28 cellular contexts compared by ENCODE assay signal in genomic region chr7:50976064-50976463, GRCh38.
"Had no signal": no experiment of that assay in that cellular context is flagged by ENCODE, and none has a peak within 500 bp of the region (broad histone marks: within the 10 kb centered on the region; RNA-seq: fewer than 3 reads in every experiment).

No MANE protein-coding gene starts in this region.

- ATAC-seq: stimulated activated effector memory CD8-positive, alpha-beta T cell treated with anti-CD3 and anti-CD28 coated beads, Interleukin-12 subunit alpha, Interleukin-12 subunit beta, amount 100 ng/mL, for 72 hours; stimulated activated memory B cell treated with anti-CD40 and anti-IgM and Interleukin-4, amounts not matched to agents 10 μg/mL and 1 μg/mL and 100 μg/mL, for 72 hours; stimulated activated naive B cell treated with anti-CD40 and anti-IgM and Interleukin-4, amounts not matched to agents 10 μg/mL and 1 μg/mL and 100 μg/mL, for 72 hours; stimulated activated naive CD8-positive, alpha-beta T cell treated with anti-CD3 and anti-CD28 coated beads, Interleukin-15, amount 100 ng/mL, for 72 hours; stimulated activated naive CD8-positive, alpha-beta T cell treated with anti-CD3 and anti-CD28 coated beads, Interleukin-15, Interleukin-2, amounts not matched to agents 100 U/mL and 50 U/mL, for 24 hours; upper lobe of right lung had no signal

- H3K4me1 ChIP-seq: stomach, suprapubic skin, testis, thyroid gland, tibial artery, tibial nerve, transverse colon, upper lobe of left lung, upper lobe of right lung, uterus, vagina had no signal

- H3K27me3 Mint-ChIP-seq: stimulated activated memory B cell treated with anti-CD40 and anti-IgM and Interleukin-4, amounts not matched to agents 10 μg/mL and 1 μg/mL and 100 μg/mL, for 72 hours; stimulated activated naive B cell treated with anti-CD40 and anti-IgM and Interleukin-4, amounts not matched to agents 10 μg/mL and 1 μg/mL and 100 μg/mL, for 72 hours; stimulated activated naive CD8-positive, alpha-beta T cell treated with anti-CD3 and anti-CD28 coated beads, Interleukin-15, amount 100 ng/mL, for 72 hours; stimulated activated naive CD8-positive, alpha-beta T cell treated with anti-CD3 and anti-CD28 coated beads, Interleukin-15, Interleukin-2, amounts not matched to agents 100 ng/mL and 50 ng/mL, for 24 hours; type B pancreatic cell had no signal

- H3K27me3 ChIP-seq: stomach, suprapubic skin, testis, thyroid gland, tibial artery, tibial nerve, transverse colon, upper lobe of left lung, upper lobe of right lung, uterus, vagina had no signal

- DNase-seq: stimulated activated CD4-positive, alpha-beta T cell treated with anti-CD3 and anti-CD28 coated beads, Interleukin-2, amount 100 ng/mL, for 48 hours; stimulated activated CD4-positive, alpha-beta T cell treated with anti-CD3 and anti-CD28 coated beads, Interleukin-4, amount 100 ng/mL, for 1 hour; stimulated activated CD4-positive, alpha-beta T cell treated with anti-CD3 and anti-CD28 coated beads, Interleukin-4, amount 100 ng/mL, for 24 hours; stimulated activated CD4-positive, alpha-beta T cell treated with anti-CD3 and anti-CD28 coated beads, Interleukin-4, amount 100 ng/mL, for 4 hours; stimulated activated CD8-positive, alpha-beta memory T cell treated with anti-CD3 and anti-CD28 coated beads, Interleukin-4, amount 100 ng/mL, for 48 hours; stimulated activated naive B cell treated with anti-CD40 and anti-IgM and Interleukin-4, amounts not matched to agents 10 μg/mL and 1 μg/mL and 100 μg/mL, for 72 hours; stimulated activated naive CD4-positive, alpha-beta T cell; stimulated activated naive CD4-positive, alpha-beta T cell treated with Interleukin-2 at 50 U/mL for 16 hours; stimulated activated naive CD8-positive, alpha-beta T cell treated with anti-CD3 and anti-CD28 coated beads, Interleukin-15, amount 100 ng/mL, for 72 hours; stimulated activated naive CD8-positive, alpha-beta T cell treated with anti-CD3 and anti-CD28 coated beads, Interleukin-15, Interleukin-2, amounts not matched to agents 100 U/mL and 50 U/mL, for 24 hours; stomach; substantia nigra; testis; thyroid gland; tibial artery; transverse colon; trophoblast cell; upper lobe of left lung; upper lobe of right lung; uterus had no signal

- H3K36me3 ChIP-seq: stomach, suprapubic skin, thoracic aorta, thyroid gland, tibial artery, tibial nerve, transverse colon, upper lobe of left lung, upper lobe of right lung, uterus, vagina had no signal

- H3K27ac Mint-ChIP-seq: stimulated activated effector memory CD8-positive, alpha-beta T cell treated with anti-CD3 and anti-CD28 coated beads, Interleukin-12 subunit alpha, Interleukin-12 subunit beta, amount 100 ng/mL, for 72 hours; stimulated activated memory B cell treated with anti-CD40 and anti-IgM and Interleukin-4, amounts not matched to agents 10 μg/mL and 1 μg/mL and 100 μg/mL, for 72 hours; stimulated activated naive B cell treated with anti-CD40 and anti-IgM and Interleukin-4, amounts not matched to agents 10 μg/mL and 1 μg/mL and 100 μg/mL, for 72 hours; stimulated activated naive CD8-positive, alpha-beta T cell treated with anti-CD3 and anti-CD28 coated beads, Interleukin-15, amount 100 ng/mL, for 72 hours; stimulated activated naive CD8-positive, alpha-beta T cell treated with anti-CD3 and anti-CD28 coated beads, Interleukin-15, Interleukin-2, amounts not matched to agents 100 ng/mL and 50 ng/mL, for 24 hours; type B pancreatic cell had no signal

- H3K4me3 Mint-ChIP-seq: stimulated activated effector memory CD8-positive, alpha-beta T cell treated with anti-CD3 and anti-CD28 coated beads, Interleukin-12 subunit alpha, Interleukin-12 subunit beta, amount 100 ng/mL, for 72 hours; stimulated activated memory B cell treated with anti-CD40 and anti-IgM and Interleukin-4, amounts not matched to agents 10 μg/mL and 1 μg/mL and 100 μg/mL, for 72 hours; stimulated activated naive B cell treated with anti-CD40 and anti-IgM and Interleukin-4, amounts not matched to agents 10 μg/mL and 1 μg/mL and 100 μg/mL, for 72 hours; stimulated activated naive CD8-positive, alpha-beta T cell treated with anti-CD3 and anti-CD28 coated beads, Interleukin-15, amount 100 ng/mL, for 72 hours; stimulated activated naive CD8-positive, alpha-beta T cell treated with anti-CD3 and anti-CD28 coated beads, Interleukin-15, Interleukin-2, amounts not matched to agents 100 ng/mL and 50 ng/mL, for 24 hours; type B pancreatic cell had no signal

- H3K4me1 Mint-ChIP-seq: stimulated activated effector memory CD8-positive, alpha-beta T cell treated with anti-CD3 and anti-CD28 coated beads, Interleukin-12 subunit alpha, Interleukin-12 subunit beta, amount 100 ng/mL, for 72 hours; stimulated activated memory B cell treated with anti-CD40 and anti-IgM and Interleukin-4, amounts not matched to agents 10 μg/mL and 1 μg/mL and 100 μg/mL, for 72 hours; stimulated activated naive B cell treated with anti-CD40 and anti-IgM and Interleukin-4, amounts not matched to agents 10 μg/mL and 1 μg/mL and 100 μg/mL, for 72 hours; stimulated activated naive CD8-positive, alpha-beta T cell treated with anti-CD3 and anti-CD28 coated beads, Interleukin-15, amount 100 ng/mL, for 72 hours had no signal

- H3K9me3 ChIP-seq: suprapubic skin, testis, thoracic aorta, thyroid gland, tibial artery, tibial nerve, transverse colon, upper lobe of left lung, upper lobe of right lung, uterus, vagina had no signal

- H3K36me3 Mint-ChIP-seq: stimulated activated effector memory CD8-positive, alpha-beta T cell treated with anti-CD3 and anti-CD28 coated beads, Interleukin-12 subunit alpha, Interleukin-12 subunit beta, amount 100 ng/mL, for 72 hours; stimulated activated memory B cell treated with anti-CD40 and anti-IgM and Interleukin-4, amounts not matched to agents 10 μg/mL and 1 μg/mL and 100 μg/mL, for 72 hours; stimulated activated naive B cell treated with anti-CD40 and anti-IgM and Interleukin-4, amounts not matched to agents 10 μg/mL and 1 μg/mL and 100 μg/mL, for 72 hours; type B pancreatic cell had no signal

- H3K4me3 ChIP-seq: stomach, suprapubic skin, testis, thoracic aorta, thyroid gland, tibial artery, tibial nerve, transverse colon, upper lobe of left lung, upper lobe of right lung, uterus, vagina had no signal

- H3K27ac ChIP-seq: stomach, suprapubic skin, testis, thoracic aorta, thyroid gland, tibial artery, tibial nerve, transverse colon, upper lobe of left lung, upper lobe of right lung, uterus, vagina had no signal
